ENCODE assay signal across 24 cellular contexts in the genomic region with DNA sequence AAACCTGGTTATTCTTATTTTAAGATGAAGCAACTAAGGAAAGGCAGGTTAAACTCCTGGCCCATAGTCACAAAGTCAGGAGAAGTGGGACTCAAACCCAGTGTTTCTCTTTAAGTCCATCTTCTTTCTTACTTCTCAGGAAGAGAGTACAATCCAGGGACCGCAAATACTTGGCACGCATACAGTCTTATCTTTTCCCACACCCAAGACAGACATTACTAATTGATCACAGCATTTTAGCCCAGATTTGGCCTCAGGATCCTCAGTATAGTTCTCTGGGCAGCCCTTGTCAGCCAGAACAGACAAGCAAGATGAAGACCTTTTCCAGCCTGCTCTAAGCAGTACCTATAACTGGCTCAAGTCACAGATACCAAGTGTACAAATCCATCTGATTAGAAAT.
DNase-seq lines count a peak whose midpoint lies in the region; ATAC-seq, FAIRE-seq and TF ChIP-seq lines count a peak whose summit lies in the region.
"Had no signal": no experiment of that assay in that cellular context is flagged by ENCODE, and none has a peak within 500 bp of the region (broad histone marks: within the 10 kb centered on the region; RNA-seq: fewer than 3 reads in every experiment).

No MANE protein-coding gene starts in this region.

- H3K36me3 ChIP-seq in HEK293 (ENCODE audit: control insufficient read depth in 2 of 2, insufficient read depth in 1 of 2, low read length in 2 of 2) = no peaks in the 10 kb centered on the region
- no peaks in the 10 kb centered on the region for H3K36me3 ChIP-seq in K562 (ENCODE audit: control insufficient read depth, insufficient read depth, low read length)
- H3K36me3 ChIP-seq in sigmoid colon = no peaks in the 10 kb centered on the region
- H3K36me3 ChIP-seq: ascending aorta, gastrocnemius medialis, neutrophil, suprapubic skin, uterus had no signal

- no peak for TF ChIP-seq EP300 in K562 (IDR thresholded peaks at IDR 0.05; ENCODE audit: low read length)
- no peak for TF ChIP-seq EP300 in sigmoid colon (IDR thresholded peaks at IDR 0.05)

- no peak overlapping the region for H3K27ac ChIP-seq in HEK293 (ENCODE audit: extremely low read depth, low read depth, low read length)
- no peak overlapping the region for H3K27ac ChIP-seq in K562 (ENCODE audit: extremely low read depth, low read depth, low read length)
- H3K27ac ChIP-seq in sigmoid colon = peak overlapping the region; percentile 30 to 87 (median 76)
- H3K27ac ChIP-seq: gastrocnemius medialis, GM23248, neutrophil, suprapubic skin, uterus had no signal

- H4K20me1 ChIP-seq in K562 (replicated peaks; ENCODE audit: control insufficient read depth, insufficient read depth, low read length) = no peaks in the 10 kb centered on the region

- peak; percentile 42 for FAIRE-seq in K562 (lab: Jason Lieb, UNC)
- FAIRE-seq: GM12892 had no signal

- H3K9me3 ChIP-seq in HEK293 (ENCODE audit: control insufficient read depth, insufficient read depth, low read depth, low read length) (no peaks in the 10 kb centered on the region), K562 (replicated peaks; ENCODE audit: control insufficient read depth, insufficient read depth, low read depth, low read length) (no peaks in the 10 kb centered on the region), sigmoid colon (no peaks in the 10 kb centered on the region)
- H3K9me3 ChIP-seq: ascending aorta, gastrocnemius medialis, neutrophil, suprapubic skin, uterus had no signal

- H3K9ac ChIP-seq in K562 (ENCODE audit: insufficient read depth in 1 of 2, low read depth in 2 of 2, low read length in 2 of 2) = no peak overlapping the region
- H3K9ac ChIP-seq: GM23248 had no signal

- peak; percentile 25 for ATAC-seq in K562
- no peak for ATAC-seq in GM19452 (IDR thresholded peaks at IDR 0.05; ENCODE audit: unreplicated experiment)
- ATAC-seq: activated CD8-positive, alpha-beta T cell treated with anti-CD3 and anti-CD28 coated beads, Interleukin-2, amount 10 ng/mL, durations not matched to agents 7 days and 5 days; CD8-positive, alpha-beta T cell; gastrocnemius medialis had no signal

- no TSS peak for BruUV-seq in K562 (replicated peaks; lab: Mats Ljungman, UMichigan)

- intact Hi-C loops in K562 (cut with micrococcal nuclease) = no loop called here
- intact Hi-C loops in sigmoid colon (cut with DNase I) = loop anchor here (5.0 kb wide), 2 partner anchors 127 to 523 kb away; a partner anchor contains a TSS

- POLR2A ChIA-PET in HEK293 (lab: Yijun Ruan, JAX) = interaction anchor here (0.7 kb wide), 1 partner anchor 265 kb away, joined by 3 read pairs; no protein-coding TSS in a partner anchor
- POLR2A ChIA-PET in K562 (lab: Yijun Ruan, JAX) = no interaction called here

- H3K4me1 ChIP-seq in HEK293 (ENCODE audit: control insufficient read depth, insufficient read depth, low read length) (no peaks in the 10 kb centered on the region), K562 (replicated peaks in 1 of 2; ENCODE audit: control insufficient read depth in 2 of 2, insufficient read depth in 2 of 2, low read length in 2 of 2) (peaks cover 16 to 18% of the 10 kb centered on the region in 2 experiments; a peak in 3 of 5 replicates), sigmoid colon (peaks cover 0 to 64% (median 51%) of the 10 kb centered on the region in 4 donors)
- H3K4me1 ChIP-seq: suprapubic skin, uterus had no signal

- WGBS in K562 (ENCODE audit: insufficient coverage, low coverage, missing lambda C conversion rate) = 8% methylated on average over 2 of the region's 2 CpGs
- 44 to 80% methylated on average over 2 of the region's 2 CpGs for WGBS in sigmoid colon, 2 donors

- in situ Hi-C loops in K562 (cut with MboI) = no loop called here
- in situ Hi-C loops in KBM-7 (cut with MboI; ENCODE audit: low pct_unique_long_range_greater_than_20kb, low sequenced_read_pairs) = no loop called here

- H3K4me2 ChIP-seq in K562 (ENCODE audit: insufficient read depth, low read length) = no peak overlapping the region

- CTCF ChIA-PET in HEK293 (lab: Yijun Ruan, JAX) = interaction anchor here (0.9 to 2.3 kb wide), 2 partner anchors 7 to 368 kb away, joined by 5 to 8 read pairs; no protein-coding TSS in a partner anchor
- CTCF ChIA-PET in K562 (lab: Yijun Ruan, JAX; ENCODE audit: low intra/inter-chr PET ratio) = no interaction called here

- TF ChIP-seq CTCF in HEK293 (tag by site-specific recombination; IDR thresholded peaks at IDR 0.05) (no peak), K562 (IDR thresholded peaks at IDR 0.05 in 2 of 3, conservative IDR thresholded peaks at IDR 0.05 in 1 of 3; ENCODE audit: insufficient read depth in 2 of 3, low read depth in 1 of 3, low read length in 3 of 3) (no peak), fibroblast of mammary gland (conservative IDR thresholded peaks at IDR 0.05; ENCODE audit: control insufficient read depth, insufficient read depth, low read depth, low read length) (no peak), sigmoid colon (IDR thresholded peaks at IDR 0.05) (no peak)

- no peaks in the 10 kb centered on the region for H3K9me1 ChIP-seq in K562 (ENCODE audit: control insufficient read depth, insufficient read depth, low read length)

- H3K4me3 ChIP-seq in HEK293 (ENCODE audit: low read depth, low read length) (no peak overlapping the region), K562 (no peak overlapping the region), fibroblast of mammary gland (ENCODE audit: control insufficient read depth, low read depth, low read length) (no peak overlapping the region), sigmoid colon (no peak overlapping the region)
- H3K4me3 ChIP-seq: ascending aorta, gastrocnemius medialis, GM23248, suprapubic skin, uterus had no signal

- H2AFZ ChIP-seq in K562 (ENCODE audit: low read depth, low read length) = peak overlapping the region; percentile 7; the same call in 1 of the 2 replicates
- H2AFZ ChIP-seq: GM23248 had no signal

- TF ChIP-seq POLR2A in K562 (conservative IDR thresholded peaks at IDR 0.05) = no peak
- TF ChIP-seq POLR2A in sigmoid colon (IDR thresholded peaks at IDR 0.05) = no peak

- H3K27me3 ChIP-seq in K562 (ENCODE audit: control insufficient read depth in 2 of 2, insufficient read depth in 2 of 2, low read length in 2 of 2) (no peaks in the 10 kb centered on the region), sigmoid colon (no peaks in the 10 kb centered on the region)
- H3K27me3 ChIP-seq: ascending aorta, gastrocnemius medialis, neutrophil, suprapubic skin, uterus had no signal

- TF ChIP-seq RAD21 in K562 (CRISPR knock-in tag; conservative IDR thresholded peaks at IDR 0.05 in 1 of 2, IDR thresholded peaks at IDR 0.05 in 1 of 2) = no peak

- DNase-seq in K562 (ENCODE audit: extremely low read depth in 1 of 4, low spot score in 3 of 4) (peak in 3 of 4 experiments; percentile 24 to 32 (median 29)), fibroblast of mammary gland (ENCODE audit: low read depth) (peak; percentile 66), sigmoid colon (no peak), epidermal melanocyte (ENCODE audit: insufficient read length, low spot score) (no peak), KBM-7 (no peak), NCI-H2171 (lab: John Stamatoyannopoulos, UW) (no peak)
- DNase-seq: activated CD4-positive, alpha-beta T cell treated with anti-CD3 and anti-CD28 coated beads for 1 hour; activated CD8-positive, alpha-beta T cell treated with anti-CD3 and anti-CD28 coated beads, Interleukin-2, amount 10 ng/mL, durations not matched to agents 7 days and 5 days; CD8-positive, alpha-beta T cell; gastrocnemius medialis; GM23248; NCI-H1092 treated with DMSO at 0.1 percent for 48 hours; NCI-H187; NCI-H345; NCI-H748 treated with DMSO at 0.1 percent for 48 hours; stimulated activated naive CD4-positive, alpha-beta T cell; T-helper 2 cell; uterus had no signal

- no peaks in the 10 kb centered on the region for H3K79me2 ChIP-seq in K562 (ENCODE audit: control insufficient read depth, insufficient read depth, low read length)

TF ChIP-seq in HEK293, 187 proteins besides CTCF, POLR2A, EP300 and RAD21:
- TF ChIP-seq ZFP37 (tag by site-specific recombination; IDR thresholded peaks at IDR 0.05) (no peak), ZBTB17 (tag by site-specific recombination; IDR thresholded peaks at IDR 0.05) (0 out of 2 replicates have a peak, but pooled peaks have one; percentile 25), ZNF560 (tag by site-specific recombination; IDR thresholded peaks at IDR 0.05; ENCODE audit: borderline replicate concordance) (no peak), ZNF23 (tag by site-specific recombination; IDR thresholded peaks at IDR 0.05; ENCODE audit: borderline replicate concordance) (peak; percentile 74; the same call in 1 of the 2 replicates), KLF7 (tag by site-specific recombination; IDR thresholded peaks at IDR 0.05; ENCODE audit: borderline replicate concordance) (no peak)

TF ChIP-seq in K562, 482 proteins besides CTCF, POLR2A, EP300 and RAD21 (continues in another document):
- TF ChIP-seq, protein P1, sequence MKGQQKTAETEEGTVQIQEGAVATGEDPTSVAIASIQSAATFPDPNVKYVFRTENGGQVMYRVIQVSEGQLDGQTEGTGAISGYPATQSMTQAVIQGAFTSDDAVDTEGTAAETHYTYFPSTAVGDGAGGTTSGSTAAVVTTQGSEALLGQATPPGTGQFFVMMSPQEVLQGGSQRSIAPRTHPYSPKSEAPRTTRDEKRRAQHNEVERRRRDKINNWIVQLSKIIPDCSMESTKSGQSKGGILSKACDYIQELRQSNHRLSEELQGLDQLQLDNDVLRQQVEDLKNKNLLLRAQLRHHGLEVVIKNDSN (CRISPR knock-in tag; IDR thresholded peaks at IDR 0.05) = no peak
- TF ChIP-seq HNRNPK (IDR thresholded peaks at IDR 0.05; ENCODE audit: low read depth, low read length, poor library complexity, severe bottlenecking) (no peak), NFIC (IDR thresholded peaks at IDR 0.05) (peak; percentile 76), BMI1 (IDR thresholded peaks at IDR 0.05; ENCODE audit: low read length) (no peak), ADNP (tag; IDR thresholded peaks at IDR 0.05) (no peak), MECOM (CRISPR knock-in tag; IDR thresholded peaks at IDR 0.05) (no peak), BACH1 (tag; IDR thresholded peaks at IDR 0.05) (no peak), NR2C2 (CRISPR knock-in tag; IDR thresholded peaks at IDR 0.05) (no peak), NR2C2 (tag; IDR thresholded peaks at IDR 0.05) (no peak), TRIM28 (IDR thresholded peaks at IDR 0.05) (0 out of 2 replicates have a peak, but pooled peaks have one; percentile 25), ZNF668 (CRISPR knock-in tag; IDR thresholded peaks at IDR 0.05) (no peak), MAZ (CRISPR knock-in tag; conservative IDR thresholded peaks at IDR 0.05 in 1 of 2, IDR thresholded peaks at IDR 0.05 in 1 of 2) (no peak), ZNF24 (IDR thresholded peaks at IDR 0.05) (no peak), YBX1 (IDR thresholded peaks at IDR 0.05) (no peak)

Comparison
In these comparisons a context has a peak if more than half of its experiments do, and no peak if none do; other contexts are left out.
1. H3K27ac ChIP-seq: peak in sigmoid colon (4 of 4); none in HEK293 (single experiment) and K562 (single experiment).
2. DNase-seq: peak in K562 (3 of 4) and fibroblast of mammary gland (single experiment); none in sigmoid colon (single experiment), epidermal melanocyte (single experiment), KBM-7 (single experiment) and NCI-H2171 (single experiment).